22 cellular contexts compared by ENCODE assay signal in the genomic region with DNA sequence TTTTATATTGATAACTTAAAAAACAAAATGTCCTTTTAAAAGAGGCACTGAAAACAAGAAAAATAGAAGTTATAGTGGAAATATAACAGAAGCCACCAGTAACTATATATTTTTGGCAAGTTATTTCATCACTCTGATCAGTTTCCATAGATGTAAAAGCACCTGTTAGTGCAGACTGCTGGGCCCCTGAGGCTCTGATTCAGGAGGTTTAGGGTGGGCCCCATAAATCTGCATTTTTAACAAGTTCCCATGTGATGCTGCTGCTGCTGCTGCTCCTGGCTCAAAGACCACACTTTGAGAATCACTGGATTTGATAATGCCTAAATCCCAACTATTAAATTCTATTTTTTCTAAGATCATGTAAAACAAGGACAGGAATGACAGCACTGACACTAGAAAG.
"Had no signal": no experiment of that assay in that cellular context is flagged by ENCODE, and none has a peak within 500 bp of the region (broad histone marks: within the 10 kb centered on the region; RNA-seq: fewer than 3 reads in every experiment).

No MANE protein-coding gene starts in this region.

- H3K27me3 ChIP-seq: esophagus squamous epithelium, gastrocnemius medialis, left lung, tibial artery had no signal

- H3K4me2 ChIP-seq: smooth muscle cell had no signal

- H3K27me3 Mint-ChIP-seq: activated CD4-positive, alpha-beta memory T cell treated with anti-CD3 and anti-CD28 coated beads, Interleukin-2, amount 10 ng/mL, durations not matched to agents 7 days and 5 days; activated CD4-positive, alpha-beta T cell treated with anti-CD3 and anti-CD28 coated beads, Interleukin-2, amount 10 ng/mL, durations not matched to agents 24 days and 14 days; naive thymus-derived CD4-positive, alpha-beta T cell; T-helper 17 cell had no signal

- ATAC-seq: left lung; naive thymus-derived CD4-positive, alpha-beta T cell; sciatic nerve; T-helper 17 cell had no signal

- H3K4me3 ChIP-seq: esophagus squamous epithelium, gastrocnemius medialis, left lung, lung, smooth muscle cell, tibial artery had no signal

- H3K27ac ChIP-seq: esophagus squamous epithelium, left lung, tibial artery had no signal

- H3K27ac Mint-ChIP-seq: activated CD4-positive, alpha-beta memory T cell treated with anti-CD3 and anti-CD28 coated beads, Interleukin-2, amount 10 ng/mL, durations not matched to agents 7 days and 5 days; activated CD4-positive, alpha-beta T cell treated with anti-CD3 and anti-CD28 coated beads, Interleukin-2, amount 10 ng/mL, durations not matched to agents 24 days and 14 days had no signal

- H3K36me3 ChIP-seq: gastrocnemius medialis, left lung had no signal

- H3K4me1 ChIP-seq: esophagus squamous epithelium had no signal

- H3K4me3 Mint-ChIP-seq: activated CD4-positive, alpha-beta memory T cell treated with anti-CD3 and anti-CD28 coated beads, Interleukin-2, amount 10 ng/mL, durations not matched to agents 7 days and 5 days; activated CD4-positive, alpha-beta T cell treated with anti-CD3 and anti-CD28 coated beads, Interleukin-2, amount 10 ng/mL, durations not matched to agents 24 days and 14 days; naive thymus-derived CD4-positive, alpha-beta T cell; T-helper 17 cell had no signal

- H3K9me3 Mint-ChIP-seq: activated CD4-positive, alpha-beta memory T cell treated with anti-CD3 and anti-CD28 coated beads, Interleukin-2, amount 10 ng/mL, durations not matched to agents 7 days and 5 days; activated CD4-positive, alpha-beta T cell treated with anti-CD3 and anti-CD28 coated beads, Interleukin-2, amount 10 ng/mL, durations not matched to agents 24 days and 14 days had no signal

- DNase-seq: activated CD4-positive, alpha-beta memory T cell treated with anti-CD3 and anti-CD28 coated beads, Interleukin-2, amount 10 ng/mL, durations not matched to agents 7 days and 5 days; activated CD4-positive, alpha-beta T cell treated with anti-CD3 and anti-CD28 coated beads, Interleukin-2, amount 10 ng/mL, durations not matched to agents 24 days and 14 days; activated CD4-positive, CD25-positive, alpha-beta regulatory T cell; activated naive CD4-positive, alpha-beta T cell treated with anti-CD3 and anti-CD28 coated beads, Interleukin-2, amount 50 U/mL, for 16 hours; activated T-cell treated with anti-CD3 and anti-CD28 coated beads, Interleukin-2, amount 50 U/mL, for 1 hour; central memory CD4-positive, alpha-beta T cell; effector memory CD4-positive, alpha-beta T cell; esophagus squamous epithelium; gastrocnemius medialis; hippocampal formation; kidney glomerular epithelial cell; left lung; naive thymus-derived CD4-positive, alpha-beta T cell; stimulated activated CD4-positive, alpha-beta T cell treated with anti-CD3 and anti-CD28 coated beads, Interleukin-2, amount 100 ng/mL, for 48 hours; stimulated activated CD8-positive, alpha-beta memory T cell treated with anti-CD3 and anti-CD28 coated beads, Interleukin-4, amount 100 ng/mL, for 48 hours; stimulated activated naive CD4-positive, alpha-beta T cell treated with Interleukin-2 at 50 U/mL for 16 hours; SW 1271; T-helper 17 cell; tibial artery had no signal

- H3K9me3 ChIP-seq: esophagus squamous epithelium, gastrocnemius medialis, left lung had no signal
